In genomic region chr9:5787759-5788329, GRCh38 we compare ENCODE assay signal across 17 cellular contexts. TPM values are rescaled to one million over a fixed set of nuclear protein-coding genes. Genes with fewer than 3 reads are reported as not detected.
DNase-seq lines count a peak whose midpoint lies in the region; ATAC-seq lines count a peak whose summit lies in the region.
"Had no signal": no experiment of that assay in that cellular context is flagged by ENCODE, and none has a peak within 500 bp of the region (broad histone marks: within the 10 kb centered on the region; RNA-seq: fewer than 3 reads in every experiment).

No MANE protein-coding gene starts in this region.

- no peak for DNase-seq in activated naive CD4-positive, alpha-beta T cell treated with anti-CD3 and anti-CD28 coated beads, Interleukin-2, amount 50 U/mL, for 72 hours (ENCODE audit: low spot score in 2 of 2)
- DNase-seq in activated naive CD4-positive, alpha-beta T cell treated with Interleukin-2 at 50 U/mL for 16 hours = no peak
- DNase-seq in activated T-helper 1 cell treated with anti-CD3 and anti-CD28 coated beads, Interleukin-12 subunit alpha, Interleukin-12 subunit beta, Interleukin-2, Interleukin-4 antibody, amounts not matched to agents 30 ng/mL and 10 ng/mL and 1 ng/mL, durations not matched to agents 14 hours and 24 hours and 36 hours (ENCODE audit: low spot score) = no peak
- DNase-seq in effector memory CD8-positive, alpha-beta T cell = no peak
- DNase-seq in retina = no peak
- DNase-seq: DMS79 treated with DMSO at 0.1 percent for 48 hours, IMR-90, Karpas-422, MG63, NCI-H1092, NCI-H146, NCI-H2081, NCI-H510A treated with DMSO at 0.1 percent for 48 hours had no signal

- no peak overlapping the region for H3K4me3 Mint-ChIP-seq in activated T-helper 1 cell treated with anti-CD3 and anti-CD28 coated beads, Interleukin-12 subunit alpha, Interleukin-12 subunit beta, Interleukin-2, Interleukin-4 antibody, amounts not matched to agents 30 ng/mL and 10 ng/mL and 1 ng/mL, durations not matched to agents 14 hours and 24 hours and 36 hours
- no peak overlapping the region for H3K4me3 Mint-ChIP-seq in effector memory CD8-positive, alpha-beta T cell
- H3K4me3 Mint-ChIP-seq: B cell had no signal

- peak overlapping the region; percentile 37 to 46 for H3K27ac Mint-ChIP-seq in activated naive CD4-positive, alpha-beta T cell treated with anti-CD3 and anti-CD28 coated beads, Interleukin-2, amount 50 U/mL, for 72 hours
- H3K27ac Mint-ChIP-seq in activated T-helper 1 cell treated with anti-CD3 and anti-CD28 coated beads, Interleukin-12 subunit alpha, Interleukin-12 subunit beta, Interleukin-2, Interleukin-4 antibody, amounts not matched to agents 30 ng/mL and 10 ng/mL and 1 ng/mL, durations not matched to agents 14 hours and 24 hours and 36 hours = peak overlapping the region; percentile 79
- peak overlapping the region; percentile 41 to 72 for H3K27ac Mint-ChIP-seq in effector memory CD8-positive, alpha-beta T cell
- H3K27ac Mint-ChIP-seq: B cell had no signal

- peaks cover under 1 to 1% of the 10 kb centered on the region in 2 donors for H3K9me3 Mint-ChIP-seq in activated naive CD4-positive, alpha-beta T cell treated with anti-CD3 and anti-CD28 coated beads, Interleukin-2, amount 50 U/mL, for 72 hours
- H3K9me3 Mint-ChIP-seq in activated T-helper 1 cell treated with anti-CD3 and anti-CD28 coated beads, Interleukin-12 subunit alpha, Interleukin-12 subunit beta, Interleukin-2, Interleukin-4 antibody, amounts not matched to agents 30 ng/mL and 10 ng/mL and 1 ng/mL, durations not matched to agents 14 hours and 24 hours and 36 hours = peaks cover 11% of the 10 kb centered on the region
- no peaks in the 10 kb centered on the region for H3K9me3 Mint-ChIP-seq in effector memory CD8-positive, alpha-beta T cell

- peak; percentile 39 to 69 for ATAC-seq in activated naive CD4-positive, alpha-beta T cell treated with anti-CD3 and anti-CD28 coated beads, Interleukin-2, amount 50 U/mL, for 72 hours
- ATAC-seq in effector memory CD8-positive, alpha-beta T cell (replicated peaks) = no peak
- no peak for ATAC-seq in HG03135 (IDR thresholded peaks at IDR 0.05; ENCODE audit: unreplicated experiment)
- ATAC-seq in GM19035 (IDR thresholded peaks at IDR 0.05; ENCODE audit: unreplicated experiment) = no peak
- ATAC-seq: Panc1 had no signal

- peaks cover 35 to 68% of the 10 kb centered on the region in 2 donors for H3K36me3 Mint-ChIP-seq in activated naive CD4-positive, alpha-beta T cell treated with anti-CD3 and anti-CD28 coated beads, Interleukin-2, amount 50 U/mL, for 72 hours
- H3K36me3 Mint-ChIP-seq in activated T-helper 1 cell treated with anti-CD3 and anti-CD28 coated beads, Interleukin-12 subunit alpha, Interleukin-12 subunit beta, Interleukin-2, Interleukin-4 antibody, amounts not matched to agents 30 ng/mL and 10 ng/mL and 1 ng/mL, durations not matched to agents 14 hours and 24 hours and 36 hours (ENCODE audit: low read depth) = peaks cover 89% of the 10 kb centered on the region
- peaks cover 35% of the 10 kb centered on the region for H3K36me3 Mint-ChIP-seq in effector memory CD8-positive, alpha-beta T cell (ENCODE audit: insufficient read depth)

- no peaks in the 10 kb centered on the region for H3K27me3 Mint-ChIP-seq in activated T-helper 1 cell treated with anti-CD3 and anti-CD28 coated beads, Interleukin-12 subunit alpha, Interleukin-12 subunit beta, Interleukin-2, Interleukin-4 antibody, amounts not matched to agents 30 ng/mL and 10 ng/mL and 1 ng/mL, durations not matched to agents 14 hours and 24 hours and 36 hours (ENCODE audit: insufficient read depth)
- H3K27me3 Mint-ChIP-seq in effector memory CD8-positive, alpha-beta T cell = no peaks in the 10 kb centered on the region
- H3K27me3 Mint-ChIP-seq: B cell had no signal

- H3K4me1 Mint-ChIP-seq in activated T-helper 1 cell treated with anti-CD3 and anti-CD28 coated beads, Interleukin-12 subunit alpha, Interleukin-12 subunit beta, Interleukin-2, Interleukin-4 antibody, amounts not matched to agents 30 ng/mL and 10 ng/mL and 1 ng/mL, durations not matched to agents 14 hours and 24 hours and 36 hours (ENCODE audit: low read depth) = peaks cover 68% of the 10 kb centered on the region
- H3K4me1 Mint-ChIP-seq in effector memory CD8-positive, alpha-beta T cell (ENCODE audit: low read depth in 2 of 2) = peaks cover 0 to 18% of the 10 kb centered on the region in 2 donors

- intact Hi-C loops in activated T-helper 1 cell treated with anti-CD3 and anti-CD28 coated beads, Interleukin-12 subunit alpha, Interleukin-12 subunit beta, Interleukin-2, Interleukin-4 antibody, amounts not matched to agents 30 ng/mL and 10 ng/mL and 1 ng/mL, durations not matched to agents 14 hours and 24 hours and 36 hours (cut with micrococcal nuclease) = loop anchor here (1.0 to 10.0 kb wide), 6 partner anchors 19 to 343 kb away; partner anchors contain the start of genes ERMP1 and RIC1

RNA-seq across cellular contexts. Expression of gene ERMP1, which starts 45.1 kb away (rescaled TPM):
- total RNA-seq in activated naive CD4-positive, alpha-beta T cell treated with anti-CD3 and anti-CD28 coated beads, Interleukin-2, amount 50 U/mL, for 72 hours = 10 to 100 TPM; 22.5 to 22.8 TPM
- total RNA-seq in activated T-helper 1 cell treated with anti-CD3 and anti-CD28 coated beads, Interleukin-12 subunit alpha, Interleukin-12 subunit beta, Interleukin-2, Interleukin-4 antibody, amounts not matched to agents 30 ng/mL and 10 ng/mL and 1 ng/mL, durations not matched to agents 14 hours and 24 hours and 36 hours = 23.1 and 24.1 TPM in 2 replicates

Comparison
In these comparisons a context has a peak if more than half of its experiments do, and no peak if none do; other contexts are left out.
1. ATAC-seq: peak in activated naive CD4-positive, alpha-beta T cell treated with anti-CD3 and anti-CD28 coated beads, Interleukin-2, amount 50 U/mL, for 72 hours (2 of 2); none in effector memory CD8-positive, alpha-beta T cell (single experiment), HG03135 (single experiment) and GM19035 (single experiment).
2. Peak in every context shown above with its lines, with median percentiles within 50 percentile points of each other: H3K27ac Mint-ChIP-seq.